1 cellular context compared by ENCODE assay signal in the genomic region with DNA sequence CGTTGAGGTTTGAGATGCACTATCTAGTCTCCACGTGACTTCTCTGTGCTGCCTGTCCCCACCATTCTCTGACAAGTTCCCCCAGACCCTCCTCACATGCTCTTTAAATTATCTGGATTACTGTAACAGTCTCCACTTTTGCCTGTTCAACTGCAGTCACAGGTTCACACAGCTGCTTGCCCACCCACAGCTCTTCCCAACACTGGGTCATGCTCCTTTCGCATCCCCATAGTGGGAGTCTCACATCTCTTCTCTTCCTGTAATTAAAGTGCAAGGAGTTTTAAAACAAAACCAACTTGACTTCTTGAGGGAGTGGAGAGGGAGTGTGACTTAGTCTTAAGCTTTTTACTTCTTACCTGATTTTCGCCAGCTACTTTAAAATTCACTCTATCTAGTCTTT.
TF ChIP-seq lines count a peak whose summit lies in the region.

No MANE protein-coding gene starts in this region.

TF ChIP-seq in WTC11, 78 proteins besides CTCF, POLR2A, EP300 and RAD21 (continued from another document):
- TF ChIP-seq KAT7 (CRISPR knock-in tag; IDR thresholded peaks at IDR 0.05; ENCODE audit: borderline replicate concordance) (no peak), SMAD3 (CRISPR knock-in tag; IDR thresholded peaks at IDR 0.05; ENCODE audit: borderline replicate concordance) (no peak), RORB (CRISPR knock-in tag; IDR thresholded peaks at IDR 0.05) (no peak)
- TF ChIP-seq, protein P1, sequence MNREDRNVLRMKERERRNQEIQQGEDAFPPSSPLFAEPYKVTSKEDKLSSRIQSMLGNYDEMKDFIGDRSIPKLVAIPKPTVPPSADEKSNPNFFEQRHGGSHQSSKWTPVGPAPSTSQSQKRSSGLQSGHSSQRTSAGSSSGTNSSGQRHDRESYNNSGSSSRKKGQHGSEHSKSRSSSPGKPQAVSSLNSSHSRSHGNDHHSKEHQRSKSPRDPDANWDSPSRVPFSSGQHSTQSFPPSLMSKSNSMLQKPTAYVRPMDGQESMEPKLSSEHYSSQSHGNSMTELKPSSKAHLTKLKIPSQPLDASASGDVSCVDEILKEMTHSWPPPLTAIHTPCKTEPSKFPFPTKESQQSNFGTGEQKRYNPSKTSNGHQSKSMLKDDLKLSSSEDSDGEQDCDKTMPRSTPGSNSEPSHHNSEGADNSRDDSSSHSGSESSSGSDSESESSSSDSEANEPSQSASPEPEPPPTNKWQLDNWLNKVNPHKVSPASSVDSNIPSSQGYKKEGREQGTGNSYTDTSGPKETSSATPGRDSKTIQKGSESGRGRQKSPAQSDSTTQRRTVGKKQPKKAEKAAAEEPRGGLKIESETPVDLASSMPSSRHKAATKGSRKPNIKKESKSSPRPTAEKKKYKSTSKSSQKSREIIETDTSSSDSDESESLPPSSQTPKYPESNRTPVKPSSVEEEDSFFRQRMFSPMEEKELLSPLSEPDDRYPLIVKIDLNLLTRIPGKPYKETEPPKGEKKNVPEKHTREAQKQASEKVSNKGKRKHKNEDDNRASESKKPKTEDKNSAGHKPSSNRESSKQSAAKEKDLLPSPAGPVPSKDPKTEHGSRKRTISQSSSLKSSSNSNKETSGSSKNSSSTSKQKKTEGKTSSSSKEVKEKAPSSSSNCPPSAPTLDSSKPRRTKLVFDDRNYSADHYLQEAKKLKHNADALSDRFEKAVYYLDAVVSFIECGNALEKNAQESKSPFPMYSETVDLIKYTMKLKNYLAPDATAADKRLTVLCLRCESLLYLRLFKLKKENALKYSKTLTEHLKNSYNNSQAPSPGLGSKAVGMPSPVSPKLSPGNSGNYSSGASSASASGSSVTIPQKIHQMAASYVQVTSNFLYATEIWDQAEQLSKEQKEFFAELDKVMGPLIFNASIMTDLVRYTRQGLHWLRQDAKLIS (CRISPR knock-in tag; IDR thresholded peaks at IDR 0.05; ENCODE audit: borderline replicate concordance): no peak
